In genomic region chr22:48414662-48415061, GRCh38 we compare ENCODE assay signal across 27 cellular contexts.
"Had no signal": no experiment of that assay in that cellular context is flagged by ENCODE, and none has a peak within 500 bp of the region (broad histone marks: within the 10 kb centered on the region; RNA-seq: fewer than 3 reads in every experiment).

No MANE protein-coding gene starts in this region.

- H3K27ac ChIP-seq: left ventricle myocardium inferior, lower lobe of right lung, neural progenitor cell, prostate gland, right atrium auricular region, thyroid gland had no signal

- H3K4me3 ChIP-seq: left ventricle myocardium inferior, lower lobe of right lung, mucosa of descending colon, neural progenitor cell, prostate gland, right atrium auricular region, smooth muscle cell, thyroid gland had no signal

- DNase-seq: central memory CD4-positive, alpha-beta T cell; effector memory CD4-positive, alpha-beta T cell; hypothalamus; immature natural killer cell; islet precursor cell; kidney glomerular epithelial cell; left colon; left ventricle myocardium inferior; lower lobe of right lung; mucosa of descending colon; naive B cell; stimulated activated CD4-positive, alpha-beta T cell treated with anti-CD3 and anti-CD28 coated beads, Interleukin-12 subunit alpha, Interleukin-12 subunit beta, amount 100 ng/mL, for 4 hours; stimulated activated CD4-positive, alpha-beta T cell treated with anti-CD3 and anti-CD28 coated beads, Interleukin-1b, Interleukin-23, amount 100 ng/mL, for 48 hours; stimulated activated CD4-positive, alpha-beta T cell treated with anti-CD3 and anti-CD28 coated beads, Interleukin-4, amount 100 ng/mL, for 1 hour; stimulated activated naive B cell treated with anti-CD40 and anti-IgM and Interleukin-4, amounts not matched to agents 10 μg/mL and 1 μg/mL and 100 μg/mL, for 72 hours; thyroid gland; trophoblast cell had no signal

- H3K4me1 Mint-ChIP-seq: immature natural killer cell; memory B cell; naive B cell; nephron; stimulated activated naive B cell treated with anti-CD40 and anti-IgM and Interleukin-4, amounts not matched to agents 10 μg/mL and 1 μg/mL and 100 μg/mL, for 72 hours had no signal

- H3K36me3 ChIP-seq: left ventricle myocardium inferior, lower lobe of right lung, neural progenitor cell, prostate gland, right atrium auricular region, thyroid gland had no signal

- H3K27ac Mint-ChIP-seq: dendritic cell treated with granulocyte-macrophage colony-stimulating factor and Interleukin-4, amounts not matched to agents 40 ng/mL and 50 ng/mL, for 4 days; immature natural killer cell; memory B cell; mesothelial cell of epicardium; nephron; neural progenitor cell; stimulated activated naive B cell treated with anti-CD40 and anti-IgM and Interleukin-4, amounts not matched to agents 10 μg/mL and 1 μg/mL and 100 μg/mL, for 72 hours; stimulated activated naive CD8-positive, alpha-beta T cell treated with anti-CD3 and anti-CD28 coated beads, Interleukin-15, Interleukin-2, amounts not matched to agents 100 ng/mL and 50 ng/mL, for 24 hours had no signal

- H3K4me1 ChIP-seq: left ventricle myocardium inferior, lower lobe of right lung, prostate gland, right atrium auricular region, thyroid gland had no signal

- H3K4me3 Mint-ChIP-seq: dendritic cell treated with granulocyte-macrophage colony-stimulating factor and Interleukin-4, amounts not matched to agents 40 ng/mL and 50 ng/mL, for 4 days; immature natural killer cell; memory B cell; mesothelial cell of epicardium; naive B cell; nephron; neural progenitor cell; stimulated activated naive B cell treated with anti-CD40 and anti-IgM and Interleukin-4, amounts not matched to agents 10 μg/mL and 1 μg/mL and 100 μg/mL, for 72 hours; stimulated activated naive CD8-positive, alpha-beta T cell treated with anti-CD3 and anti-CD28 coated beads, Interleukin-15, Interleukin-2, amounts not matched to agents 100 ng/mL and 50 ng/mL, for 24 hours had no signal

- H3K9me3 Mint-ChIP-seq: dendritic cell treated with granulocyte-macrophage colony-stimulating factor and Interleukin-4, amounts not matched to agents 40 ng/mL and 50 ng/mL, for 4 days; immature natural killer cell; mesothelial cell of epicardium; nephron; neural progenitor cell; stimulated activated naive B cell treated with anti-CD40 and anti-IgM and Interleukin-4, amounts not matched to agents 10 μg/mL and 1 μg/mL and 100 μg/mL, for 72 hours; stimulated activated naive CD8-positive, alpha-beta T cell treated with anti-CD3 and anti-CD28 coated beads, Interleukin-15, Interleukin-2, amounts not matched to agents 100 ng/mL and 50 ng/mL, for 24 hours had no signal

- H3K36me3 Mint-ChIP-seq: immature natural killer cell; memory B cell; mesothelial cell of epicardium; neural progenitor cell; stimulated activated naive B cell treated with anti-CD40 and anti-IgM and Interleukin-4, amounts not matched to agents 10 μg/mL and 1 μg/mL and 100 μg/mL, for 72 hours had no signal

- H3K9me3 ChIP-seq: left ventricle myocardium inferior, lower lobe of right lung, mucosa of descending colon, prostate gland, right atrium auricular region, thyroid gland had no signal

- ATAC-seq: left colon; mucosa of descending colon; sciatic nerve; stimulated activated naive B cell treated with anti-CD40 and anti-IgM and Interleukin-4, amounts not matched to agents 10 μg/mL and 1 μg/mL and 100 μg/mL, for 72 hours had no signal

- H3K27me3 ChIP-seq: neural progenitor cell, right atrium auricular region, thyroid gland had no signal
